ENCODE assay signal across 11 cellular contexts in the genomic region with DNA sequence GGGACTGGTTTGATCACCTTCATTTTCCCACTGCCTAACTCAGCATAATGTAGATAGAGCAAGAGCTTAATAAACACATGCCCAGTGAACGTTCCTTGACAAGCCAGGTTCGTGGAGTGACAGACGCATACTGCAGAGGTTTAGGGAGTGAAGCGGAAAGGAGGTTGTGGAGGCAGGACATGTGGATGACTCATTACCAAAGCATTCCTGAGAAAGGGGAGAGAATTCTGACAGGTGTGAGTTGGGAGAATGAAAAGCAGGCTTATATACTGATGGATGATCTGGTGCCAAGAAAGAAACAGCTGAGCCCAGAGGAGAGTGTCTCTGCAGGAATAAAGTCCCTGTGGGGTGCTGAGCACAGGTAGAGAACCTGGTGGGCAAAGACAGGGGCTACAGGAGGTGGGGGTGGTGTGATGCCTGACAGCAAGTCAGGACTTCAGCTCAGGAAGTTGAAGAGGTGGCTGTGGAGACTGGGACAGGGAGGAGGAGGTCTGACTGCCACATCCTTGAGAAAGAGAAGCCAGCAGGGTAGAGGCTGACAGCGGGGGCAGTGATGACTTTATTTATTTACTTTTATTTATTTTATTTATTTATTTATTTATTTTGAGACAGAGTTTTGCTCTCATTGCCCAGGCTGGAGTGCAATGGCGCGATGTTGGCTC. TPM values are rescaled to one million over a fixed set of nuclear protein-coding genes. Genes with fewer than 3 reads are reported as not detected.
DNase-seq lines count a peak whose midpoint lies in the region; ATAC-seq and TF ChIP-seq lines count a peak whose summit lies in the region.
"Had no signal": no experiment of that assay in that cellular context is flagged by ENCODE, and none has a peak within 500 bp of the region (broad histone marks: within the 10 kb centered on the region; RNA-seq: fewer than 3 reads in every experiment).

No MANE protein-coding gene starts in this region.

- H3K36me3 ChIP-seq in IMR-90 (ENCODE audit: control insufficient read depth, insufficient read depth, low read length) (peaks cover 14% of the 10 kb centered on the region), neural progenitor cell (peaks cover 8% of the 10 kb centered on the region)

- H3K27me3 ChIP-seq in IMR-90 (ENCODE audit: control insufficient read depth, insufficient read depth, low read length) (no peaks in the 10 kb centered on the region), neural progenitor cell (no peaks in the 10 kb centered on the region)
- H3K27me3 ChIP-seq: colonic mucosa had no signal

- H2BK20ac ChIP-seq in IMR-90 (ENCODE audit: low read depth, low read length) = no peak overlapping the region

- peaks cover 9 to 20% of the 10 kb centered on the region in 2 experiments; a peak in 3 of 4 replicates for H3K79me1 ChIP-seq in IMR-90 (ENCODE audit: low read depth in 1 of 2, low read length in 2 of 2)

- peaks cover 45% of the 10 kb centered on the region for H3K4me1 Mint-ChIP-seq in neural progenitor cell

- no peak for TF ChIP-seq RAD21 in IMR-90 (IDR thresholded peaks at IDR 0.05; ENCODE audit: low read length)

- ATAC-seq in IMR-90 (ENCODE audit: low read depth) (no peak), HG02884 (IDR thresholded peaks at IDR 0.05; ENCODE audit: unreplicated experiment) (no peak)

- H3K4me3 Mint-ChIP-seq in neural progenitor cell = peak overlapping the region; percentile 12
- H3K4me3 Mint-ChIP-seq: activated naive CD8-positive, alpha-beta T cell had no signal

- no peak overlapping the region for H4K5ac ChIP-seq in IMR-90 (ENCODE audit: low read depth, low read length)

- dilution Hi-C loops in IMR-90 (cut with HindIII; ENCODE audit: low sequenced_read_pairs, unreplicated experiment) = no loop called here

- TF ChIP-seq POLR2A in IMR-90 (IDR thresholded peaks at IDR 0.05; ENCODE audit: low read depth, low read length) = no peak

- H3K14ac ChIP-seq in IMR-90 (replicated peaks; ENCODE audit: low read depth, low read length) = no peak overlapping the region

- POLR2A ChIA-PET in IMR-90 (lab: Charles Lee; ENCODE audit: unreplicated experiment) = interaction anchor here (0.5 kb wide), 1 partner anchor 55 kb away, joined by 3 read pairs; no protein-coding TSS in a partner anchor

- WGBS in IMR-90 (ENCODE audit: extremely low coverage in 2 of 2, insufficient read length in 1 of 2), 2 experiments = 18% methylated on average over 4 of the region's 7 CpGs; no CpG with 5 or more reads in 1 of the 2 experiments

- H2BK5ac ChIP-seq in IMR-90 (ENCODE audit: low read depth, low read length, poor library complexity, severe bottlenecking) = no peak overlapping the region

- H2BK15ac ChIP-seq in IMR-90 (ENCODE audit: low read depth, low read length) = no peak overlapping the region

- H3K4me2 ChIP-seq in IMR-90 (ENCODE audit: low read depth, low read length) (no peak overlapping the region), neural progenitor cell (no peak overlapping the region)

- H3K9me3 ChIP-seq in IMR-90 (ENCODE audit: control insufficient read depth, insufficient read depth, low read length) (no peaks in the 10 kb centered on the region), neural progenitor cell (ENCODE audit: low read depth) (no peaks in the 10 kb centered on the region)
- H3K9me3 ChIP-seq: colonic mucosa had no signal

- no peak overlapping the region for H3K27ac ChIP-seq in IMR-90 (ENCODE audit: insufficient read depth, low read length)
- H3K27ac ChIP-seq in neural progenitor cell = no peak overlapping the region
- H3K27ac ChIP-seq: colonic mucosa had no signal

- H3K4me1 ChIP-seq in IMR-90 (ENCODE audit: control insufficient read depth, insufficient read depth, low read length) = peaks cover 5% of the 10 kb centered on the region
- peaks cover 26% of the 10 kb centered on the region for H3K4me1 ChIP-seq in neural progenitor cell

- H3F3A ChIP-seq in neural progenitor cell (ENCODE audit: low read depth) = peaks cover 35% of the 10 kb centered on the region

- H3K27me3 Mint-ChIP-seq in neural progenitor cell (ENCODE audit: insufficient read depth, low read depth) = peaks cover 4% of the 10 kb centered on the region
- H3K27me3 Mint-ChIP-seq: activated naive CD8-positive, alpha-beta T cell had no signal

- peaks cover 19% of the 10 kb centered on the region for H3K36me3 Mint-ChIP-seq in neural progenitor cell

- in situ Hi-C loops in IMR-90 (cut with MboI; ENCODE audit: low sequenced_read_pairs) (no loop called here), T47D (cut with HindIII; ENCODE audit: low pct_unique_long_range_greater_than_20kb, low sequenced_read_pairs) (no loop called here)

- H2AFZ ChIP-seq in IMR-90 (replicated peaks; ENCODE audit: low read length, poor library complexity) (peak overlapping the region; percentile 34), neural progenitor cell (replicated peaks) (no peak overlapping the region)

- no peak for TF ChIP-seq CTCF in IMR-90 (conservative IDR thresholded peaks at IDR 0.05; ENCODE audit: low read depth, low read length)
- no peak for TF ChIP-seq CTCF in neural progenitor cell (IDR thresholded peaks at IDR 0.05)

- no peak overlapping the region for H3K4me3 ChIP-seq in IMR-90 (ENCODE audit: insufficient read depth, low read depth, low read length)
- no peak overlapping the region for H3K4me3 ChIP-seq in neural progenitor cell
- H3K4me3 ChIP-seq: colonic mucosa had no signal

- no TSS peak for BruUV-seq in IMR-90 (replicated peaks; lab: Mats Ljungman, UMichigan)

- peaks cover 27% of the 10 kb centered on the region for H3K79me2 ChIP-seq in neural progenitor cell (ENCODE audit: low read depth)

- H3K18ac ChIP-seq in IMR-90 (ENCODE audit: low read depth, low read length) = no peak overlapping the region

- H3K4ac ChIP-seq in IMR-90 (ENCODE audit: low read depth, low read length) = no peak overlapping the region

- no peak overlapping the region for H2BK120ac ChIP-seq in IMR-90 (ENCODE audit: low read depth, low read length)

- DNase-seq in ELF-1 (ENCODE audit: low read depth, low spot score) (peak; percentile 70), IMR-90 (no peak), T47D (ENCODE audit: low read depth in 1 of 2, low spot score in 1 of 2) (peak; percentile 62 to 80), neural progenitor cell (ENCODE audit: low spot score) (no peak), iPS-NIHi11 (ENCODE audit: low spot score) (no peak), DMS 273 (lab: John Stamatoyannopoulos, UW; ENCODE audit: unreplicated experiment) (no peak)
- DNase-seq: colonic mucosa, NCI-H1694, RPMI8226 had no signal

- H2AK5ac ChIP-seq in IMR-90 (ENCODE audit: low read depth, low read length) = peak overlapping the region; percentile 56; the same call in 1 of the 2 replicates

- intact Hi-C loops in IMR-90 (cut with micrococcal nuclease) = loop anchor here (5.0 kb wide), 1 partner anchor 199 kb away; a partner anchor contains a TSS

- 0 out of 4 replicates have a peak overlapping the region, but pooled peaks of 1 of the 2 experiments have one; percentile 9 for H4K8ac ChIP-seq in IMR-90 (ENCODE audit: low read depth in 2 of 2, low read length in 2 of 2)

- H3K9me3 Mint-ChIP-seq in neural progenitor cell = peaks cover 2% of the 10 kb centered on the region

- H2AK9ac ChIP-seq in IMR-90 (replicated peaks; ENCODE audit: low read depth, low read length, poor library complexity) = peak overlapping the region; percentile 7

- peaks cover 3% of the 10 kb centered on the region for H3K9me1 ChIP-seq in IMR-90 (ENCODE audit: insufficient read depth, low read length)

- CTCF ChIA-PET in IMR-90 (lab: Yijun Ruan, JAX) = no interaction called here

- H3K27ac Mint-ChIP-seq in neural progenitor cell = peak overlapping the region; percentile 67
- H3K27ac Mint-ChIP-seq: activated naive CD8-positive, alpha-beta T cell had no signal

- H4K20me1 ChIP-seq in IMR-90 (ENCODE audit: insufficient read depth, low read length) (peaks cover 9% of the 10 kb centered on the region; the same call in 1 of the 2 replicates), neural progenitor cell (ENCODE audit: low read depth) (peaks cover 18% of the 10 kb centered on the region)

- H3K56ac ChIP-seq in IMR-90 (ENCODE audit: extremely low read depth, insufficient read depth, low read length) = no peak overlapping the region

- H3K9ac ChIP-seq in IMR-90 (ENCODE audit: low read depth, low read length) (no peak overlapping the region), neural progenitor cell (peak overlapping the region; percentile 35)

- no peak overlapping the region for H4K91ac ChIP-seq in IMR-90 (ENCODE audit: insufficient read depth, low read depth, low read length)

- H3K23ac ChIP-seq in IMR-90 (ENCODE audit: low read depth, low read length) = no peak overlapping the region

TF ChIP-seq in IMR-90, 13 proteins besides CTCF, POLR2A, EP300 and RAD21 (continues in another document):
- TF ChIP-seq CHD1 (IDR thresholded peaks at IDR 0.05; ENCODE audit: low read depth, low read length) (no peak), SMC3 (IDR thresholded peaks at IDR 0.05; ENCODE audit: low read depth, low read length) (no peak), BHLHE40 (IDR thresholded peaks at IDR 0.05; ENCODE audit: low read depth, low read length) (no peak)

RNA-seq across cellular contexts. Expression of a gene that starts 2.4 kb away (rescaled TPM):
- total RNA-seq in IMR-90 (2012; rRNA removed) (1,798 and 2,081 TPM in 2 replicates), neural progenitor cell (ENCODE audit: low replicate concordance) (1,431 and 2,019 TPM in 2 replicates)
- 2,126 and 2,187 TPM in 2 replicates for polyA plus RNA-seq in IMR-90 (2012; rRNA removed)
- 1,284 and 2,643 TPM in 2 replicates for polyA plus RNA-seq in IMR-90 (2012; cell fraction: cytosol; rRNA removed)
- polyA plus RNA-seq in IMR-90 (2012; cell fraction: nucleus; rRNA removed; ENCODE audit: low replicate concordance) = 510 and 968 TPM in 2 replicates

RNA-seq across cellular contexts. Expression of a gene that starts 14.7 kb away (rescaled TPM):
- total RNA-seq in IMR-90 (2012; rRNA removed) (21.1 and 22.0 TPM in 2 replicates), neural progenitor cell (ENCODE audit: low replicate concordance) (17.3 and 31.8 TPM in 2 replicates)
- polyA plus RNA-seq in IMR-90 (2012; rRNA removed) = 44.8 and 47.1 TPM in 2 replicates
- polyA plus RNA-seq in IMR-90 (2012; cell fraction: cytosol; rRNA removed) = 44.3 and 84.7 TPM in 2 replicates
- polyA plus RNA-seq in IMR-90 (2012; cell fraction: nucleus; rRNA removed; ENCODE audit: low replicate concordance) = 49.3 and 84.6 TPM in 2 replicates

RNA-seq across cellular contexts. Expression of a gene that starts 23.2 kb away (rescaled TPM):
- total RNA-seq in IMR-90 (2012; rRNA removed) (3.1 and 3.4 TPM in 2 replicates), neural progenitor cell (ENCODE audit: low replicate concordance) (4.0 and 14.7 TPM in 2 replicates)
- 10.0 and 12.2 TPM in 2 replicates for polyA plus RNA-seq in IMR-90 (2012; rRNA removed)
- 12.0 and 24.8 TPM in 2 replicates for polyA plus RNA-seq in IMR-90 (2012; cell fraction: cytosol; rRNA removed)
- 3.6 and 5.7 TPM in 2 replicates for polyA plus RNA-seq in IMR-90 (2012; cell fraction: nucleus; rRNA removed; ENCODE audit: low replicate concordance)

RNA-seq across cellular contexts. Expression of a gene that starts 24.2 kb away (rescaled TPM):
- total RNA-seq in IMR-90 (2012; rRNA removed) (6.4 and 7.2 TPM in 2 replicates), neural progenitor cell (ENCODE audit: low replicate concordance) (6.0 and 8.3 TPM in 2 replicates)
- polyA plus RNA-seq in IMR-90 (2012; rRNA removed) = 28.3 and 30.4 TPM in 2 replicates
- polyA plus RNA-seq in IMR-90 (2012; cell fraction: cytosol; rRNA removed) = 17.0 and 38.2 TPM in 2 replicates
- polyA plus RNA-seq in IMR-90 (2012; cell fraction: nucleus; rRNA removed; ENCODE audit: low replicate concordance) = 29.9 and 36.0 TPM in 2 replicates

RNA-seq across cellular contexts. Expression of a gene that starts 30.8 kb away (rescaled TPM):
- 70.8 and 71.1 TPM in 2 replicates for total RNA-seq in IMR-90 (2012; rRNA removed)
- 110 and 122 TPM in 2 replicates for polyA plus RNA-seq in IMR-90 (2012; rRNA removed)
- polyA plus RNA-seq in IMR-90 (2012; cell fraction: cytosol; rRNA removed) = 83.1 and 134 TPM in 2 replicates
- polyA plus RNA-seq in IMR-90 (2012; cell fraction: nucleus; rRNA removed; ENCODE audit: low replicate concordance) = 274 and 587 TPM in 2 replicates
- total RNA-seq in neural progenitor cell (ENCODE audit: low replicate concordance) = 30.5 and 82.3 TPM in 2 replicates

Comparison
In these comparisons a context has a peak if more than half of its experiments do, and no peak if none do; other contexts are left out.
1. DNase-seq: peak in ELF-1 (single experiment) and T47D (2 of 2); none in IMR-90 (single experiment), neural progenitor cell (single experiment), iPS-NIHi11 (single experiment) and DMS 273 (single experiment).